8 cellular contexts compared by ENCODE assay signal in the genomic region with DNA sequence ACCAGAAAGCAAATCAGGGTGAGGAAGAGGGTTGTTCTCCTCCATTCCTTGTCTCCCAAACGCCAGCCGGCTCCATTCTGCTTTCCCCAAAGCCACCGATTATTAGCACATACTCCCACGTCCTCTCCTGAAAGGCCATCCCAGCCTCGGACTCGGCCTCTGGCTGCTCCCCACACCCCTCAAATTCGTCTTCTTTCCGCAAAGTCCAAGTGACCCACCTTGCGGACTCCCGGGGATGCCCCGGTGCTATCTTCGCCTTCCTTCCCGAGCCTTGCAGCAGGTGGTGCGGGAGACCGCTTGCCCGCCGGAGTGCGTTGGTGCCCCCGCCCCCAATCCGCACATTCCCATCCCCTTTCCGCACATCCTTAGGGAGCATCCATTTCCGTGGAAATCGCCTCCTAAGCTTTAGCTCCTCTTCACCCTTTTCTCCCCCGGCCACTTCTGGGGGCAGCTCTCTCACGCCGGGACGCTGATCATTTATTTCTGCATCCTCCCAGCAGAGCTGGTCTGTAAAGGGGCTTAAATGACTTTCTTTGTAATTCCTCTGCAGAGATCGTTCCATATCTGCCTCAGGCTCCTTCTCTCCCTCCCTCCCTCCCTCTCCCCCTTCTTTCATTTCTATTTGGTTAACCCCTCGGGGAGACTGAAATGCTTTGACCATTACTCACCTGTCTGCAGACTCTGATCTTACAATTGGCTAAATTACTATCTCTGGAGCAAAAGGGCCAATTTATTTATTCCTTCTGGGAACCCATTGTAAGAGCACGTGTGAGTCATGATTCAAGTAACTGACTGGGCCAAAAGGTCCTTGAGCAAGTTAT. TPM values are rescaled to one million over a fixed set of nuclear protein-coding genes. Genes with fewer than 3 reads are reported as not detected.
DNase-seq lines count a peak whose midpoint lies in the region; ATAC-seq, FAIRE-seq and TF ChIP-seq lines count a peak whose summit lies in the region.

No MANE protein-coding gene starts in this region.

- H3K9ac ChIP-seq in colonic mucosa (ENCODE audit: low read depth in 2 of 2, low read length in 2 of 2), result no peak overlapping the region
- H3K9ac ChIP-seq in mesenchymal stem cell (ENCODE audit: low read length), result no peak overlapping the region

- no peak overlapping the region for H4K91ac ChIP-seq in mesenchymal stem cell (ENCODE audit: low read length)

- no peak overlapping the region for H2AK5ac ChIP-seq in mesenchymal stem cell (ENCODE audit: low read length, severe bottlenecking)

- no peak overlapping the region for H3K27ac ChIP-seq in heart right ventricle
- H3K27ac ChIP-seq in colonic mucosa, result no peak overlapping the region
- peak overlapping the region; percentile 38 for H3K27ac ChIP-seq in mesenchymal stem cell (ENCODE audit: low read length, poor library complexity, severe bottlenecking)
- H3K27ac ChIP-seq in vagina, result no peak overlapping the region

- no peak for TF ChIP-seq CTCF in heart right ventricle (IDR thresholded peaks at IDR 0.05)
- TF ChIP-seq CTCF in colonic mucosa (IDR thresholded peaks at IDR 0.05), result no peak
- TF ChIP-seq CTCF in vagina (IDR thresholded peaks at IDR 0.05), result no peak

- peaks cover 7 to 77% (median 52%) of the 10 kb centered on the region in 7 donors for H3K27me3 ChIP-seq in heart right ventricle
- peaks cover 32% of the 10 kb centered on the region for H3K27me3 ChIP-seq in colonic mucosa
- H3K27me3 ChIP-seq in mesenchymal stem cell (ENCODE audit: control insufficient read depth in 1 of 2, insufficient read depth in 1 of 2, low read length in 2 of 2), result peaks cover 5 to 47% of the 10 kb centered on the region in 2 experiments
- H3K27me3 ChIP-seq in vagina, result no peaks in the 10 kb centered on the region

- no peak overlapping the region for H4K8ac ChIP-seq in mesenchymal stem cell (ENCODE audit: low read length)

- H2BK120ac ChIP-seq in mesenchymal stem cell (ENCODE audit: low read depth, low read length), result no peak overlapping the region

- H2AFZ ChIP-seq in mesenchymal stem cell (ENCODE audit: low read depth, low read length), result no peak overlapping the region

- peak overlapping the region in 9 of 10 donors; percentile 40 to 63 (median 52) for H3K4me3 ChIP-seq in heart right ventricle
- H3K4me3 ChIP-seq in colonic mucosa, result peak overlapping the region; percentile 43
- H3K4me3 ChIP-seq in mesenchymal stem cell (ENCODE audit: insufficient read depth in 1 of 2, low read depth in 1 of 2, low read length in 2 of 2), result peak overlapping the region; percentile 57 to 73
- peak overlapping the region; percentile 43 to 50 for H3K4me3 ChIP-seq in vagina

- intact Hi-C loops in heart right ventricle (cut with DNase I) (no loop called here), Right ventricle myocardium superior (cut with DNase I) (no loop called here), colonic mucosa (cut with DNase I) (no loop called here), vagina (cut with DNase I) (no loop called here)

- H2BK5ac ChIP-seq in mesenchymal stem cell (ENCODE audit: low read depth, low read length, poor library complexity, severe bottlenecking), result no peak overlapping the region

- 18 to 20% methylated on average over 30 of the region's 30 CpGs for WGBS in heart right ventricle, 2 donors
- WGBS in mesenchymal stem cell, result 1% methylated on average over 30 of the region's 30 CpGs

- no peaks in the 10 kb centered on the region for H3K9me3 ChIP-seq in heart right ventricle
- H3K9me3 ChIP-seq in colonic mucosa, result no peaks in the 10 kb centered on the region
- H3K9me3 ChIP-seq in mesenchymal stem cell (ENCODE audit: control insufficient read depth, low read length), result no peaks in the 10 kb centered on the region
- H3K9me3 ChIP-seq in vagina, result no peaks in the 10 kb centered on the region

- peak in 5 of 8 donors; percentile 12 to 40 (median 17) for ATAC-seq in heart right ventricle
- no peak for ATAC-seq in Right ventricle myocardium superior (ENCODE audit: poor library complexity)

- peak overlapping the region; percentile 99 for H3K4me2 ChIP-seq in mesenchymal stem cell (ENCODE audit: low read length, poor library complexity, severe bottlenecking)

- DNase-seq in heart right ventricle (no peak), Right ventricle myocardium superior (no peak), colonic mucosa (no peak), mesenchymal stem cell (peak; percentile 63), vagina (ENCODE audit: extremely low spot score in 2 of 2) (no peak), medulla oblongata (ENCODE audit: extremely low spot score) (no peak), GM12891 (ENCODE audit: insufficient read length, low spot score) (no peak)
- no peak for DNase-seq in central memory CD4-positive, alpha-beta T cell

- H3K14ac ChIP-seq in mesenchymal stem cell (ENCODE audit: low read length in 2 of 2), result no peak overlapping the region

- H3K18ac ChIP-seq in mesenchymal stem cell (ENCODE audit: low read depth in 1 of 2, low read length in 2 of 2), result peak overlapping the region in 1 of 2 experiments; percentile 18

- no peak overlapping the region for H3K4ac ChIP-seq in mesenchymal stem cell (ENCODE audit: low read depth in 1 of 2, low read length in 2 of 2)

- no peak overlapping the region for H3K23ac ChIP-seq in mesenchymal stem cell (ENCODE audit: low read length in 2 of 2)

- no peaks in the 10 kb centered on the region for H3K36me3 ChIP-seq in heart right ventricle
- no peaks in the 10 kb centered on the region for H3K36me3 ChIP-seq in colonic mucosa
- H3K36me3 ChIP-seq in mesenchymal stem cell (ENCODE audit: control insufficient read depth in 1 of 2, insufficient read depth in 2 of 2, low read depth in 1 of 2, low read length in 2 of 2), result no peaks in the 10 kb centered on the region
- no peaks in the 10 kb centered on the region for H3K36me3 ChIP-seq in vagina

- TF ChIP-seq POLR2A in vagina (IDR thresholded peaks at IDR 0.05) (no peak), GM12891 (IDR thresholded peaks at IDR 0.05; ENCODE audit: low read depth, low read length) (no peak)

- no peak for FAIRE-seq in GM12891 (lab: Jason Lieb, UNC)

- peaks cover 10% of the 10 kb centered on the region for H3K79me1 ChIP-seq in mesenchymal stem cell (replicated peaks; ENCODE audit: low read length, poor library complexity, severe bottlenecking)

- H3K4me1 ChIP-seq in heart right ventricle, result peaks cover 9 to 37% (median 24%) of the 10 kb centered on the region in 9 donors
- H3K4me1 ChIP-seq in colonic mucosa, result peaks cover 7% of the 10 kb centered on the region
- H3K4me1 ChIP-seq in mesenchymal stem cell (ENCODE audit: control insufficient read depth, insufficient read depth, low read depth, low read length), result peaks cover 30% of the 10 kb centered on the region
- H3K4me1 ChIP-seq in vagina, result peaks cover 32% of the 10 kb centered on the region

- no peak overlapping the region for H2BK15ac ChIP-seq in mesenchymal stem cell (ENCODE audit: low read depth, poor library complexity, severe bottlenecking)

- no peak overlapping the region for H2BK12ac ChIP-seq in mesenchymal stem cell (ENCODE audit: low read length in 2 of 2)

TF ChIP-seq in GM12891, 5 proteins besides CTCF, POLR2A, EP300 and RAD21:
- TF ChIP-seq POU2F2 (IDR thresholded peaks at IDR 0.05; ENCODE audit: low read depth, low read length), result no peak
- TF ChIP-seq PAX5 (IDR thresholded peaks at IDR 0.05; ENCODE audit: insufficient read depth, low read length, severe bottlenecking), result no peak
- TF ChIP-seq TAF1 (IDR thresholded peaks at IDR 0.05; ENCODE audit: low read depth, low read length), result no peak
- TF ChIP-seq POLR2AphosphoS5 (IDR thresholded peaks at IDR 0.05; ENCODE audit: low read depth, low read length), result no peak
- no peak for TF ChIP-seq SPI1 (IDR thresholded peaks at IDR 0.05; ENCODE audit: low read depth, low read length)
TF ChIP-seq in GM12891: peak in this region for 0.

RNA-seq across cellular contexts. Expression of gene LYPD1, which starts 1.2 kb away (rescaled TPM):
- total RNA-seq in heart right ventricle (under 1 TPM in 8 of 10 donors, not detected in 2; 0.16 to 0.72 (median 0.39) TPM), Right ventricle myocardium superior (not detected), colonic mucosa (under 1 TPM in 1 of 2 donors, not detected in 1; 0.66 TPM), vagina (not detected)
- under 1 TPM in 1 of 2 donors, not detected in 1; 0.64 TPM for polyA plus RNA-seq in heart right ventricle
- polyA plus RNA-seq in mesenchymal stem cell (2013, experiment 1 of 2), result 1.3 TPM
- polyA plus RNA-seq in mesenchymal stem cell (2013, experiment 2 of 2), result 1.5 TPM
- polyA plus RNA-seq in GM12891 (2012; ENCODE audit: low read depth, missing spikeins), result not detected
